10 cellular contexts compared by ENCODE assay signal in genomic region chr7:139647812-139648616, GRCh38.
DNase-seq lines count a peak whose midpoint lies in the region; ATAC-seq, FAIRE-seq and TF ChIP-seq lines count a peak whose summit lies in the region.
"Had no signal": no experiment of that assay in that cellular context is flagged by ENCODE, and none has a peak within 500 bp of the region (broad histone marks: within the 10 kb centered on the region; RNA-seq: fewer than 3 reads in every experiment).

No MANE protein-coding gene starts in this region.

- no peak for TF ChIP-seq POLR2A in GM12891 (IDR thresholded peaks at IDR 0.05; ENCODE audit: low read depth, low read length)

- peaks cover 0 to 67% of the 10 kb centered on the region in 2 donors for H3K4me1 ChIP-seq in naive thymus-derived CD4-positive, alpha-beta T cell (ENCODE audit: control insufficient read depth in 2 of 2, insufficient read depth in 2 of 2, low read length in 2 of 2)
- H3K4me1 ChIP-seq in endodermal cell (ENCODE audit: control insufficient read depth, insufficient read depth, low read length), result peaks cover 24% of the 10 kb centered on the region

- H3K27me3 Mint-ChIP-seq in naive thymus-derived CD4-positive, alpha-beta T cell, result no peaks in the 10 kb centered on the region
- peaks cover 9% of the 10 kb centered on the region for H3K27me3 Mint-ChIP-seq in endodermal cell (ENCODE audit: insufficient read depth)

- peak overlapping the region; percentile 56 to 93 (median 88) for H3K27ac Mint-ChIP-seq in naive thymus-derived CD4-positive, alpha-beta T cell
- no peak overlapping the region for H3K27ac Mint-ChIP-seq in endodermal cell

- peaks cover 0 to 4% (median 3%) of the 10 kb centered on the region in 5 donors for H3K36me3 Mint-ChIP-seq in naive thymus-derived CD4-positive, alpha-beta T cell
- H3K36me3 Mint-ChIP-seq in endodermal cell (ENCODE audit: low read depth), result peaks cover 23% of the 10 kb centered on the region

- TF ChIP-seq CTCF in AG10803 (conservative IDR thresholded peaks at IDR 0.05; ENCODE audit: low read length) (no peak), brain microvascular endothelial cell (IDR thresholded peaks at IDR 0.05; ENCODE audit: low read depth, low read length, missing control alignments) (no peak), endodermal cell (conservative IDR thresholded peaks at IDR 0.05) (no peak)

- H3K36me3 ChIP-seq in brain microvascular endothelial cell (replicated peaks), result peaks cover 6% of the 10 kb centered on the region
- H3K36me3 ChIP-seq in naive thymus-derived CD4-positive, alpha-beta T cell (ENCODE audit: control insufficient read depth in 2 of 3, insufficient read depth in 3 of 3, low read length in 3 of 3), result no peaks in the 10 kb centered on the region
- peaks cover 20% of the 10 kb centered on the region for H3K36me3 ChIP-seq in endodermal cell (ENCODE audit: control insufficient read depth, insufficient read depth, low read length)
- H3K36me3 ChIP-seq in MG63, result peaks cover 5% of the 10 kb centered on the region
- H3K36me3 ChIP-seq: thoracic aorta had no signal

- H3K4me3 ChIP-seq in AG10803 (ENCODE audit: low read length) (no peak overlapping the region), brain microvascular endothelial cell (ENCODE audit: low read depth, low read length) (no peak overlapping the region), endodermal cell (ENCODE audit: low read length) (no peak overlapping the region), MG63 (no peak overlapping the region)
- no peak overlapping the region for H3K4me3 ChIP-seq in naive thymus-derived CD4-positive, alpha-beta T cell (ENCODE audit: low read length)

- intact Hi-C loops in naive thymus-derived CD4-positive, alpha-beta T cell (cut with micrococcal nuclease), result loop anchor here (1.0 to 10.0 kb wide), 8 partner anchors 29 to 587 kb away; partner anchors contain the start of genes HIPK2 (in 1 of the 2), PARP12 (in 1 of the 2) and TBXAS1 (in 1 of the 2)

- DNase-seq in AG10803 (ENCODE audit: low read depth) (peak; percentile 18), GM12891 (ENCODE audit: insufficient read length, low spot score) (no peak), brain microvascular endothelial cell (peak; percentile 26), urothelium cell line (ENCODE audit: low spot score) (no peak), endodermal cell (no peak), MG63 (no peak)
- DNase-seq in naive thymus-derived CD4-positive, alpha-beta T cell, result no peak
- DNase-seq: foreskin keratinocyte had no signal

- H3K9me3 Mint-ChIP-seq in naive thymus-derived CD4-positive, alpha-beta T cell, result no peaks in the 10 kb centered on the region
- H3K9me3 Mint-ChIP-seq in endodermal cell, result no peaks in the 10 kb centered on the region

- CTCF ChIA-PET in naive thymus-derived CD4-positive, alpha-beta T cell (lab: Charles Lee), result interaction anchor here (0.7 to 4.4 kb wide), 18 partner anchors 9 to 358 kb away, joined by 3 to 57 read pairs (median 6); no protein-coding TSS in a partner anchor

- 54 to 62% methylated on average over 11 to 12 of the region's 12 CpGs for WGBS in endodermal cell (ENCODE audit: insufficient coverage in 1 of 2, insufficient read length in 1 of 2), 2 experiments

- in situ Hi-C loops in brain microvascular endothelial cell (cut with HindIII; ENCODE audit: low pct_ligation_motif_present, low sequenced_read_pairs), result no loop called here

- peaks cover 48 to 89% (median 83%) of the 10 kb centered on the region in 7 donors for H3K4me1 Mint-ChIP-seq in naive thymus-derived CD4-positive, alpha-beta T cell
- peaks cover 45% of the 10 kb centered on the region for H3K4me1 Mint-ChIP-seq in endodermal cell

- peak overlapping the region; percentile 64 to 87 (median 80) for H3K4me3 Mint-ChIP-seq in naive thymus-derived CD4-positive, alpha-beta T cell
- H3K4me3 Mint-ChIP-seq in endodermal cell, result no peak overlapping the region

- H3K27me3 ChIP-seq in brain microvascular endothelial cell (replicated peaks), result no peaks in the 10 kb centered on the region
- no peaks in the 10 kb centered on the region for H3K27me3 ChIP-seq in naive thymus-derived CD4-positive, alpha-beta T cell (ENCODE audit: control insufficient read depth in 2 of 2, insufficient read depth in 2 of 2, low read length in 2 of 2)
- H3K27me3 ChIP-seq in endodermal cell (ENCODE audit: control insufficient read depth, insufficient read depth, low read length, poor library complexity, severe bottlenecking), result no peaks in the 10 kb centered on the region
- no peaks in the 10 kb centered on the region for H3K27me3 ChIP-seq in MG63
- H3K27me3 ChIP-seq: foreskin keratinocyte had no signal

- FAIRE-seq in GM12891 (lab: Jason Lieb, UNC) (peak; percentile 68), urothelium cell line (lab: Jason Lieb, UNC) (no peak)

- no peaks in the 10 kb centered on the region for H3K9me3 ChIP-seq in naive thymus-derived CD4-positive, alpha-beta T cell (ENCODE audit: control insufficient read depth in 2 of 3, low read length in 3 of 3)
- H3K9me3 ChIP-seq in endodermal cell (ENCODE audit: control insufficient read depth, low read length) (no peaks in the 10 kb centered on the region), MG63 (no peaks in the 10 kb centered on the region)
- H3K9me3 ChIP-seq: thoracic aorta had no signal

- no peak overlapping the region for H3K9ac ChIP-seq in endodermal cell (ENCODE audit: extremely low read depth, low read length, poor library complexity, severe bottlenecking)

- H3K27ac ChIP-seq in brain microvascular endothelial cell (peak overlapping the region; percentile 54), endodermal cell (ENCODE audit: low read depth, low read length) (no peak overlapping the region)
- peak overlapping the region; percentile 43 for H3K27ac ChIP-seq in naive thymus-derived CD4-positive, alpha-beta T cell (ENCODE audit: low read depth, low read length)
- H3K27ac ChIP-seq: foreskin keratinocyte, thoracic aorta had no signal

- POLR2A ChIA-PET in naive thymus-derived CD4-positive, alpha-beta T cell (lab: Charles Lee), result interaction anchor here (1.0 to 2.4 kb wide), 6 partner anchors 9 to 574 kb away, joined by 3 to 7 read pairs (median 4); no protein-coding TSS in a partner anchor

- ATAC-seq in naive thymus-derived CD4-positive, alpha-beta T cell, result no peak
- no peak for ATAC-seq in HG03469 (IDR thresholded peaks at IDR 0.05; ENCODE audit: unreplicated experiment)
- ATAC-seq: foreskin keratinocyte had no signal

TF ChIP-seq in GM12891, 5 proteins besides CTCF, POLR2A, EP300 and RAD21:
- TF ChIP-seq PAX5 (IDR thresholded peaks at IDR 0.05; ENCODE audit: insufficient read depth, low read length, severe bottlenecking), result no peak
- 0 out of 2 replicates have a peak, but pooled peaks have one; percentile 41 for TF ChIP-seq POLR2AphosphoS5 (IDR thresholded peaks at IDR 0.05; ENCODE audit: low read depth, low read length)
- TF ChIP-seq SPI1 (IDR thresholded peaks at IDR 0.05; ENCODE audit: low read depth, low read length), result no peak
- 0 out of 2 replicates have a peak, but pooled peaks have one; percentile 32 for TF ChIP-seq TAF1 (IDR thresholded peaks at IDR 0.05; ENCODE audit: low read depth, low read length)
- peak; percentile 28; the same call in 1 of the 2 replicates for TF ChIP-seq POU2F2 (IDR thresholded peaks at IDR 0.05; ENCODE audit: low read depth, low read length)

Comparison
In these comparisons a context has a peak if more than half of its experiments do, and no peak if none do; other contexts are left out.
1. DNase-seq: peak in AG10803 (single experiment) and brain microvascular endothelial cell (single experiment); none in GM12891 (single experiment), naive thymus-derived CD4-positive, alpha-beta T cell (0 of 9), urothelium cell line (single experiment), endodermal cell (single experiment) and MG63 (single experiment).